In the genomic region with DNA sequence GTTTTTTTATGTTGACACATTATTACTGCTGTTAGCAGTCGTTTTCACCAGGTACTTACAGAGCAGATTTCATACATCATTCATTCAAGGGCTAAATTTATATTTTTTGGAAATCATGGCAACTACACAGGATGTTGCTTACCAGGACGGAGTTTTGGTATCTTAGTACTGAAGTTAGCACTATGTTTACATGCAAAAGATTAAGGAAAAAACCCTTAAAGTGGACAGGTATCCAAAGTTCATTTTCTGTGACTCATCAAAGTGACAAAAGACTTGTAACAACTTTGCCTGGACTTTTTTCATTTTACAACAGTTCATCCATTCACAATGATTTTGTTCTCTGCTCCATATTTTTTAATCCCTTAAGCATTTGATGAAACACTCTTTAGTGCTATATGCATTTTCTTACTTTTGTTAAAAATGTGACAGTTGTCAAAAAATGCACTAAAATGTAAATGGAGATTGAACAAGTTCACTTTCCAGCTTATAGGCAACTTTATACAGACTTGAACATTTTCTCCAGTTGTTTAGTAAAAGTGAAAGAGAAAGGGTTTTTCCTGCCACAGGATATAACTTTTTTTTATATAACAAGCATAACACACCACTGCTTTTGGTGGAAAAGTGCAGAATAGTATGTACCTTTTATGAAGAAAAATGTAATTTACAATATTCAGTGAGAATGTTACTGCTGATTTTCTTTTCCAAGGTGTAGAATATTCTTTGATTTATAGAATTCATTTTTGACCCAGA, we compare ENCODE assay signal across 15 cellular contexts.
DNase-seq lines count a peak whose midpoint lies in the region; ATAC-seq and TF ChIP-seq lines count a peak whose summit lies in the region.
"Had no signal": no experiment of that assay in that cellular context is flagged by ENCODE, and none has a peak within 500 bp of the region (broad histone marks: within the 10 kb centered on the region; RNA-seq: fewer than 3 reads in every experiment).

No MANE protein-coding gene starts in this region.

- H3K9me3 ChIP-seq in IMR-90 (ENCODE audit: control insufficient read depth, insufficient read depth, low read length) (no peaks in the 10 kb centered on the region), MG63 (no peaks in the 10 kb centered on the region)
- H3K9me3 ChIP-seq: colonic mucosa, uterus had no signal

- no peaks in the 10 kb centered on the region for H3K27me3 Mint-ChIP-seq in activated CD4-positive, alpha-beta T cell treated with anti-CD3 and anti-CD28 coated beads, Interleukin-2, amount 10 ng/mL, durations not matched to agents 24 days and 14 days
- H3K27me3 Mint-ChIP-seq in activated naive CD8-positive, alpha-beta T cell treated with anti-CD3 and anti-CD28 coated beads, Interleukin-2, amount 10 ng/mL, durations not matched to agents 7 days and 5 days: no peaks in the 10 kb centered on the region
- no peaks in the 10 kb centered on the region for H3K27me3 Mint-ChIP-seq in naive thymus-derived CD8-positive, alpha-beta T cell

- dilution Hi-C loops in IMR-90 (cut with HindIII; ENCODE audit: low sequenced_read_pairs, unreplicated experiment): no loop called here

- H2BK120ac ChIP-seq in IMR-90 (ENCODE audit: low read depth, low read length): no peak overlapping the region

- no CpG with 5 or more reads among the region's 2 CpGs for WGBS in IMR-90 (ENCODE audit: extremely low coverage in 2 of 2, insufficient read length in 1 of 2), 2 experiments

- H2AFZ ChIP-seq in IMR-90 (replicated peaks; ENCODE audit: low read length, poor library complexity): no peak overlapping the region

- TF ChIP-seq CTCF in IMR-90 (conservative IDR thresholded peaks at IDR 0.05; ENCODE audit: low read depth, low read length): no peak

- H2BK20ac ChIP-seq in IMR-90 (ENCODE audit: low read depth, low read length): no peak overlapping the region

- H3K27me3 ChIP-seq in IMR-90 (ENCODE audit: control insufficient read depth, insufficient read depth, low read length) (no peaks in the 10 kb centered on the region), MG63 (no peaks in the 10 kb centered on the region)
- H3K27me3 ChIP-seq: colonic mucosa, uterus had no signal

- BruUV-seq in IMR-90 (replicated peaks; lab: Mats Ljungman, UMichigan): TSS peak; percentile 88

- H3K9me3 Mint-ChIP-seq in activated CD4-positive, alpha-beta T cell treated with anti-CD3 and anti-CD28 coated beads, Interleukin-2, amount 10 ng/mL, durations not matched to agents 24 days and 14 days: no peaks in the 10 kb centered on the region
- H3K9me3 Mint-ChIP-seq in activated naive CD8-positive, alpha-beta T cell treated with anti-CD3 and anti-CD28 coated beads, Interleukin-2, amount 10 ng/mL, durations not matched to agents 7 days and 5 days: peaks cover 1% of the 10 kb centered on the region
- H3K9me3 Mint-ChIP-seq in naive thymus-derived CD8-positive, alpha-beta T cell: no peaks in the 10 kb centered on the region

- no peak overlapping the region for H4K8ac ChIP-seq in IMR-90 (ENCODE audit: low read depth in 2 of 2, low read length in 2 of 2)

- H3K4me3 ChIP-seq in IMR-90 (ENCODE audit: insufficient read depth, low read depth, low read length) (no peak overlapping the region), MG63 (no peak overlapping the region)
- H3K4me3 ChIP-seq: colonic mucosa, uterus had no signal

- H2AK5ac ChIP-seq in IMR-90 (ENCODE audit: low read depth, low read length): no peak overlapping the region

- no peak overlapping the region for H3K27ac ChIP-seq in IMR-90 (ENCODE audit: insufficient read depth, low read length)
- H3K27ac ChIP-seq: colonic mucosa, uterus had no signal

- no peak overlapping the region for H4K91ac ChIP-seq in IMR-90 (ENCODE audit: insufficient read depth, low read depth, low read length)

- no peaks in the 10 kb centered on the region; a peak in 1 of 4 replicates for H3K79me1 ChIP-seq in IMR-90 (ENCODE audit: low read depth in 1 of 2, low read length in 2 of 2)

- no peak overlapping the region for H2AK9ac ChIP-seq in IMR-90 (replicated peaks; ENCODE audit: low read depth, low read length, poor library complexity)

- H3K4ac ChIP-seq in IMR-90 (ENCODE audit: low read depth, low read length): no peak overlapping the region

- H4K5ac ChIP-seq in IMR-90 (ENCODE audit: low read depth, low read length): no peak overlapping the region

- no peak for TF ChIP-seq RAD21 in IMR-90 (IDR thresholded peaks at IDR 0.05; ENCODE audit: low read length)

- no peaks in the 10 kb centered on the region; the same call in none of the 2 replicates for H3K36me3 ChIP-seq in IMR-90 (ENCODE audit: control insufficient read depth, insufficient read depth, low read length)
- H3K36me3 ChIP-seq in MG63: peaks cover 4% of the 10 kb centered on the region
- H3K36me3 ChIP-seq: uterus had no signal

- no peak overlapping the region for H3K4me2 ChIP-seq in IMR-90 (ENCODE audit: low read depth, low read length)

- TF ChIP-seq POLR2A in IMR-90 (IDR thresholded peaks at IDR 0.05; ENCODE audit: low read depth, low read length): no peak

- in situ Hi-C loops in IMR-90 (cut with MboI; ENCODE audit: low sequenced_read_pairs): no loop called here

- H3K56ac ChIP-seq in IMR-90 (ENCODE audit: extremely low read depth, insufficient read depth, low read length): no peak overlapping the region

- no peak overlapping the region for H3K9ac ChIP-seq in IMR-90 (ENCODE audit: low read depth, low read length)

- intact Hi-C loops in activated CD4-positive, alpha-beta T cell treated with anti-CD3 and anti-CD28 coated beads, Interleukin-2, amount 10 ng/mL, durations not matched to agents 24 days and 14 days (cut with micrococcal nuclease): loop anchor here (5.0 to 10.0 kb wide), 3 partner anchors 45 to 982 kb away; a partner anchor contains a TSS
- intact Hi-C loops in IMR-90 (cut with micrococcal nuclease): no loop called here

- no peak for DNase-seq in activated CD4-positive, alpha-beta T cell treated with anti-CD3 and anti-CD28 coated beads, Interleukin-2, amount 10 ng/mL, durations not matched to agents 24 days and 14 days
- DNase-seq in activated CD4-positive, alpha-beta T cell treated with anti-CD3 and anti-CD28 coated beads for 4 hours: no peak
- DNase-seq in IMR-90 (no peak), MG63 (no peak), left lobe of liver (ENCODE audit: low spot score) (no peak)
- no peak for DNase-seq in activated naive CD8-positive, alpha-beta T cell treated with anti-CD3 and anti-CD28 coated beads, Interleukin-2, amount 10 ng/mL, durations not matched to agents 7 days and 5 days
- peak in 3 of 10 donors; percentile 13 to 26 (median 16) for DNase-seq in naive thymus-derived CD8-positive, alpha-beta T cell
- DNase-seq: colonic mucosa; GOT3; head of caudate nucleus; stimulated activated CD4-positive, alpha-beta T cell treated with anti-CD3 and anti-CD28 coated beads, Interleukin-4, amount 100 ng/mL, for 4 hours; uterus had no signal

- POLR2A ChIA-PET in IMR-90 (lab: Charles Lee; ENCODE audit: unreplicated experiment): no interaction called here
- POLR2A ChIA-PET in activated naive CD8-positive, alpha-beta T cell treated with anti-CD3 and anti-CD28 coated beads, Interleukin-2, amount 10 ng/mL, durations not matched to agents 7 days and 5 days (lab: Charles Lee): interaction anchor here (1.0 to 1.9 kb wide), 4 partner anchors 28 to 105 kb away, joined by 3 to 10 read pairs (median 4); a partner anchor contains a TSS
- POLR2A ChIA-PET in naive thymus-derived CD8-positive, alpha-beta T cell (lab: Charles Lee): interaction anchor here (0.5 to 3.4 kb wide), 2 partner anchors 56 to 104 kb away, joined by 3 to 11 read pairs; a partner anchor contains a TSS

- peaks cover 39% of the 10 kb centered on the region for H3K36me3 Mint-ChIP-seq in activated CD4-positive, alpha-beta T cell treated with anti-CD3 and anti-CD28 coated beads, Interleukin-2, amount 10 ng/mL, durations not matched to agents 24 days and 14 days (ENCODE audit: low read depth)
- H3K36me3 Mint-ChIP-seq in activated naive CD8-positive, alpha-beta T cell treated with anti-CD3 and anti-CD28 coated beads, Interleukin-2, amount 10 ng/mL, durations not matched to agents 7 days and 5 days: peaks cover 41% of the 10 kb centered on the region
- H3K36me3 Mint-ChIP-seq in naive thymus-derived CD8-positive, alpha-beta T cell: peaks cover 0 to 40% (median 18%) of the 10 kb centered on the region in 3 donors

- H3K27ac Mint-ChIP-seq in activated CD4-positive, alpha-beta T cell treated with anti-CD3 and anti-CD28 coated beads, Interleukin-2, amount 10 ng/mL, durations not matched to agents 24 days and 14 days: peak overlapping the region; percentile 90
- peak overlapping the region; percentile 80 for H3K27ac Mint-ChIP-seq in activated naive CD8-positive, alpha-beta T cell treated with anti-CD3 and anti-CD28 coated beads, Interleukin-2, amount 10 ng/mL, durations not matched to agents 7 days and 5 days
- peak overlapping the region; percentile 34 to 96 (median 84) for H3K27ac Mint-ChIP-seq in naive thymus-derived CD8-positive, alpha-beta T cell

- H3K18ac ChIP-seq in IMR-90 (ENCODE audit: low read depth, low read length): no peak overlapping the region

- H3K4me1 ChIP-seq in IMR-90 (ENCODE audit: control insufficient read depth, insufficient read depth, low read length): peaks cover 2% of the 10 kb centered on the region; the same call in 1 of the 2 replicates
- H3K4me1 ChIP-seq: colonic mucosa had no signal

- H2BK5ac ChIP-seq in IMR-90 (ENCODE audit: low read depth, low read length, poor library complexity, severe bottlenecking): no peak overlapping the region

- no peaks in the 10 kb centered on the region for H3K9me1 ChIP-seq in IMR-90 (ENCODE audit: insufficient read depth, low read length)

- no peak overlapping the region for H3K14ac ChIP-seq in IMR-90 (replicated peaks; ENCODE audit: low read depth, low read length)

- CTCF ChIA-PET in IMR-90 (lab: Yijun Ruan, JAX): interaction anchor here (0.8 kb wide), 1 partner anchor 11 kb away, joined by 3 read pairs; no protein-coding TSS in a partner anchor

- no peak overlapping the region for H3K23ac ChIP-seq in IMR-90 (ENCODE audit: low read depth, low read length)

- H3K4me3 Mint-ChIP-seq in activated CD4-positive, alpha-beta T cell treated with anti-CD3 and anti-CD28 coated beads, Interleukin-2, amount 10 ng/mL, durations not matched to agents 24 days and 14 days: peak overlapping the region; percentile 69
- H3K4me3 Mint-ChIP-seq in activated naive CD8-positive, alpha-beta T cell treated with anti-CD3 and anti-CD28 coated beads, Interleukin-2, amount 10 ng/mL, durations not matched to agents 7 days and 5 days: peak overlapping the region; percentile 66
- H3K4me3 Mint-ChIP-seq in naive thymus-derived CD8-positive, alpha-beta T cell: peak overlapping the region; percentile 36 to 77 (median 62)
- H3K4me3 Mint-ChIP-seq: neural crest cell had no signal

- peaks cover 26% of the 10 kb centered on the region for H3K4me1 Mint-ChIP-seq in activated CD4-positive, alpha-beta T cell treated with anti-CD3 and anti-CD28 coated beads, Interleukin-2, amount 10 ng/mL, durations not matched to agents 24 days and 14 days
- peaks cover 32% of the 10 kb centered on the region for H3K4me1 Mint-ChIP-seq in activated naive CD8-positive, alpha-beta T cell treated with anti-CD3 and anti-CD28 coated beads, Interleukin-2, amount 10 ng/mL, durations not matched to agents 7 days and 5 days
- peaks cover 12 to 52% (median 46%) of the 10 kb centered on the region in 4 donors for H3K4me1 Mint-ChIP-seq in naive thymus-derived CD8-positive, alpha-beta T cell
- H3K4me1 Mint-ChIP-seq: neural crest cell had no signal

- no peak overlapping the region for H2BK15ac ChIP-seq in IMR-90 (ENCODE audit: low read depth, low read length)

- no peaks in the 10 kb centered on the region for H4K20me1 ChIP-seq in IMR-90 (ENCODE audit: insufficient read depth, low read length)

- no peak for ATAC-seq in IMR-90 (ENCODE audit: low read depth)
- ATAC-seq in activated naive CD8-positive, alpha-beta T cell treated with anti-CD3 and anti-CD28 coated beads, Interleukin-2, amount 10 ng/mL, durations not matched to agents 7 days and 5 days (ENCODE audit: low read depth): peak; percentile 50
- peak; percentile 57 to 61 for ATAC-seq in naive thymus-derived CD8-positive, alpha-beta T cell
- no peak for ATAC-seq in left lobe of liver
- no peak for ATAC-seq in HG02884 (IDR thresholded peaks at IDR 0.05; ENCODE audit: unreplicated experiment)
- ATAC-seq: sciatic nerve had no signal

Comparison
In these comparisons a context has a peak if more than half of its experiments do, and no peak if none do; other contexts are left out.
1. ATAC-seq: peak in activated naive CD8-positive, alpha-beta T cell treated with anti-CD3 and anti-CD28 coated beads, Interleukin-2, amount 10 ng/mL, durations not matched to agents 7 days and 5 days (single experiment) and naive thymus-derived CD8-positive, alpha-beta T cell (2 of 2); none in IMR-90 (single experiment), left lobe of liver (single experiment) and HG02884 (single experiment).
2. Peak in every context shown above with its lines, with median percentiles within 50 percentile points of each other: H3K27ac Mint-ChIP-seq and H3K4me3 Mint-ChIP-seq.